11 cellular contexts compared by ENCODE assay signal in the genomic region with DNA sequence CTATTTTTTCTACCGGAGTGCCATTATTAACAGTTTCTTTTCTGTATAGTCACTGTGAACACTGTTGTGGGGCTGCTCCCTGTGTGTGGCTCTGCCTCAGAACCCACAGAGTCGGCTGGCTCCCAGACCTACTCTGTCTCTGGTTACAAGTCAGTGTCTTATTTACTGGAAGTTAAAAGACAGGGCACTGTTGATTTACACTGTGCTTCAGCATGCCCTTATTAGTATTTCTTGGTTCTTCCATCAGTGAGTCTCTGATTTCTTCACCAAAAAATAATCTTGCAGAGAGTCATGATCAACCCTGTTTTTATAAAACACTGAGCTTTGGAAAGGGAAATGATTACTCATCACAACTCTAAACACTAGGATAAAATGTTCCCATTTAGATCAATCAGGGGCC.
DNase-seq lines count a peak whose midpoint lies in the region; ATAC-seq and TF ChIP-seq lines count a peak whose summit lies in the region.
"Had no signal": no experiment of that assay in that cellular context is flagged by ENCODE, and none has a peak within 500 bp of the region (broad histone marks: within the 10 kb centered on the region; RNA-seq: fewer than 3 reads in every experiment).

No MANE protein-coding gene starts in this region.

- H3K4me3 Mint-ChIP-seq in activated CD8-positive, alpha-beta T cell treated with anti-CD3 and anti-CD28 coated beads, Interleukin-2, amount 10 ng/mL, durations not matched to agents 7 days and 5 days, result no peak overlapping the region

- in situ Hi-C loops in G401 (cut with HindIII; ENCODE audit: low sequenced_read_pairs), result no loop called here

- no peak overlapping the region for H3K27ac Mint-ChIP-seq in activated CD8-positive, alpha-beta T cell treated with anti-CD3 and anti-CD28 coated beads, Interleukin-2, amount 10 ng/mL, durations not matched to agents 7 days and 5 days

- ATAC-seq in activated CD8-positive, alpha-beta T cell treated with anti-CD3 and anti-CD28 coated beads, Interleukin-2, amount 10 ng/mL, durations not matched to agents 7 days and 5 days, result peak; percentile 76

- no peaks in the 10 kb centered on the region for H3K27me3 Mint-ChIP-seq in activated CD8-positive, alpha-beta T cell treated with anti-CD3 and anti-CD28 coated beads, Interleukin-2, amount 10 ng/mL, durations not matched to agents 7 days and 5 days (ENCODE audit: low read depth)

- H3K36me3 ChIP-seq in skeletal muscle tissue (ENCODE audit: control insufficient read depth in 3 of 3, insufficient read depth in 3 of 3, low read length in 3 of 3), result no peaks in the 10 kb centered on the region

- DNase-seq in GM04503 (ENCODE audit: low read depth), result peak; percentile 54
- DNase-seq in activated CD8-positive, alpha-beta T cell treated with anti-CD3 and anti-CD28 coated beads, Interleukin-2, amount 10 ng/mL, durations not matched to agents 7 days and 5 days, result peak; percentile 30
- DNase-seq in foreskin fibroblast, result peak; percentile 73 to 75
- DNase-seq in NCI-H510A treated with DMSO at 0.1 percent for 48 hours (lab: John Stamatoyannopoulos, UW), result no peak
- no peak for DNase-seq in G401 (ENCODE audit: low spot score)
- DNase-seq in activated effector memory CD4-positive, alpha-beta T cell treated with Interleukin-2 at 50 U/mL for 16 hours, result no peak
- no peak for DNase-seq in MV-4-11 (lab: John Stamatoyannopoulos, UW)
- DNase-seq: activated CD4-positive, alpha-beta T cell treated with anti-CD3 and anti-CD28 coated beads, Interleukin-2, amount 50 U/mL, for 4 hours; PC-9; stimulated activated CD4-positive, alpha-beta T cell treated with anti-CD3 and anti-CD28 coated beads, Interleukin-4, amount 100 ng/mL, for 1 hour had no signal

- H3K36me3 Mint-ChIP-seq in activated CD8-positive, alpha-beta T cell treated with anti-CD3 and anti-CD28 coated beads, Interleukin-2, amount 10 ng/mL, durations not matched to agents 7 days and 5 days (ENCODE audit: low read depth), result peaks cover 53% of the 10 kb centered on the region

- CTCF ChIA-PET in activated CD8-positive, alpha-beta T cell treated with anti-CD3 and anti-CD28 coated beads, Interleukin-2, amount 10 ng/mL, durations not matched to agents 7 days and 5 days (lab: Charles Lee), result no interaction called here

- H3K9me3 ChIP-seq in skeletal muscle tissue (ENCODE audit: control insufficient read depth in 3 of 3, low read length in 3 of 3), result no peaks in the 10 kb centered on the region

- H3K4me1 ChIP-seq in skeletal muscle tissue (ENCODE audit: control insufficient read depth in 3 of 3, insufficient read depth in 3 of 3, low read length in 3 of 3), result peaks cover 13 to 24% (median 20%) of the 10 kb centered on the region in 3 donors

- H3K9me3 Mint-ChIP-seq in activated CD8-positive, alpha-beta T cell treated with anti-CD3 and anti-CD28 coated beads, Interleukin-2, amount 10 ng/mL, durations not matched to agents 7 days and 5 days (ENCODE audit: insufficient read depth), result peaks cover 18% of the 10 kb centered on the region

- POLR2A ChIA-PET in activated CD8-positive, alpha-beta T cell treated with anti-CD3 and anti-CD28 coated beads, Interleukin-2, amount 10 ng/mL, durations not matched to agents 7 days and 5 days (lab: Charles Lee), result no interaction called here

- H3K4me1 Mint-ChIP-seq in activated CD8-positive, alpha-beta T cell treated with anti-CD3 and anti-CD28 coated beads, Interleukin-2, amount 10 ng/mL, durations not matched to agents 7 days and 5 days (ENCODE audit: low read depth), result peaks cover 26% of the 10 kb centered on the region

- TF ChIP-seq CTCF in foreskin fibroblast (IDR thresholded peaks at IDR 0.05; ENCODE audit: low read depth, low read length), result no peak

- H3K9ac ChIP-seq in skeletal muscle tissue (ENCODE audit: low read depth in 1 of 3, low read length in 3 of 3), result peak overlapping the region in 2 of 3 donors; percentile 3 to 28

- no peak overlapping the region for H3K27ac ChIP-seq in skeletal muscle tissue (ENCODE audit: low read depth, low read length)
- H3K27ac ChIP-seq: PC-9 had no signal

- H3K4me3 ChIP-seq in foreskin fibroblast (ENCODE audit: low read depth in 1 of 2, low read length in 2 of 2), result no peak overlapping the region
- H3K4me3 ChIP-seq in skeletal muscle tissue (ENCODE audit: low read length in 3 of 3), result no peak overlapping the region
- H3K4me3 ChIP-seq: PC-9 had no signal

- no peaks in the 10 kb centered on the region for H3K27me3 ChIP-seq in skeletal muscle tissue (ENCODE audit: control insufficient read depth in 3 of 3, insufficient read depth in 3 of 3, low read length in 3 of 3)

Comparison
In these comparisons a context has a peak if more than half of its experiments do, and no peak if none do; other contexts are left out.
1. DNase-seq: peak in GM04503 (single experiment), activated CD8-positive, alpha-beta T cell treated with anti-CD3 and anti-CD28 coated beads, Interleukin-2, amount 10 ng/mL, durations not matched to agents 7 days and 5 days (single experiment) and foreskin fibroblast (2 of 2); none in NCI-H510A treated with DMSO at 0.1 percent for 48 hours (single experiment), G401 (single experiment), activated effector memory CD4-positive, alpha-beta T cell treated with Interleukin-2 at 50 U/mL for 16 hours (single experiment) and MV-4-11 (single experiment).